In the genomic region with DNA sequence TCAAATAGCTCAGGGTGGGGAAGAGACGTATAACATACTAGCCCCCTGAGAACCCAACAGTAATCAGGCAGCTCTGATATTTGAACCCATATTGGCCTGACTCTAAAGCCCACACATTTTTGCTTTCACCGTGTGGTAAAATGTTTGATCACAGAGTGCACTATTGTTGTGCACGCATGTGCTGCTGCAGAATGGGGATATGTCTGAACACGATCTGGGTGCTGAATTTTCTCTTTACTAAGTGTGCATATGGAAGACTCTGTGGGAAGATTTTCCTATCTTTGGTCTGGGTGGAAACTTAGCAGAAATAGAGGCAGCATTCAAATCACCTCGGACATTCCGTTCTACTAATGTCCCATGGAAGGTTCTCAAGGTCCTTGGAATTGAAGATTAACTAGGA, we compare ENCODE assay signal across 33 cellular contexts.
"Had no signal": no experiment of that assay in that cellular context is flagged by ENCODE, and none has a peak within 500 bp of the region (broad histone marks: within the 10 kb centered on the region; RNA-seq: fewer than 3 reads in every experiment).

No MANE protein-coding gene starts in this region.

- FAIRE-seq: astrocyte, colon had no signal

- H3K4me3 ChIP-seq: gastroesophageal sphincter, heart right ventricle had no signal

- H3K27me3 Mint-ChIP-seq: activated B cell treated with CpG ODN at 0.5 μM for 24 hours; activated CD8-positive, alpha-beta T cell treated with anti-CD3 and anti-CD28 coated beads for 36 hours; activated naive CD8-positive, alpha-beta T cell; activated T-helper 17 cell treated with anti-CD3 and anti-CD28 coated beads, Interleukin-2, amount 50 U/mL, for 72 hours; effector memory CD8-positive, alpha-beta T cell; T-helper 17 cell had no signal

- ATAC-seq: activated CD4-positive, CD25-positive, alpha-beta regulatory T cell treated with anti-CD3 and anti-CD28 coated beads, Interleukin-2, amount 50 U/mL, for 24 hours; activated CD8-positive, alpha-beta T cell treated with anti-CD3 and anti-CD28 coated beads for 36 hours; activated T-cell treated with anti-CD3 and anti-CD28 coated beads, Interleukin-2, amount 50 U/mL, for 4 hours; activated T-helper 17 cell treated with anti-CD3 and anti-CD28 coated beads, Interleukin-2, amount 50 U/mL, for 72 hours; effector memory CD8-positive, alpha-beta T cell; gastroesophageal sphincter; heart right ventricle; T-helper 17 cell had no signal

- H3K27ac ChIP-seq: brain microvascular endothelial cell, epithelial cell of prostate, gastroesophageal sphincter, heart right ventricle, WERI-Rb-1 had no signal

- H3K36me3 Mint-ChIP-seq: activated naive CD8-positive, alpha-beta T cell had no signal

- H3K4me1 ChIP-seq: gastroesophageal sphincter, heart right ventricle had no signal

- H3K9me3 ChIP-seq: gastroesophageal sphincter had no signal

- H3K4me3 Mint-ChIP-seq: activated B cell treated with CpG ODN at 0.5 μM for 24 hours; activated CD8-positive, alpha-beta T cell treated with anti-CD3 and anti-CD28 coated beads for 36 hours; activated naive CD8-positive, alpha-beta T cell; activated T-cell treated with anti-CD3 and anti-CD28 coated beads, Interleukin-2, amount 50 U/mL, for 4 hours; activated T-helper 17 cell treated with anti-CD3 and anti-CD28 coated beads, Interleukin-2, amount 50 U/mL, for 72 hours; effector memory CD8-positive, alpha-beta T cell; T-helper 17 cell; T-helper 2 cell treated with Interferon-gamma antibody and Interleukin-4, amounts not matched to agents 5 μg/mL and 100 μg/mL, for 36 hours had no signal

- H3K27me3 ChIP-seq: brain microvascular endothelial cell, gastroesophageal sphincter, heart right ventricle had no signal

- H3K27ac Mint-ChIP-seq: activated B cell treated with CpG ODN at 0.5 μM for 24 hours; activated CD8-positive, alpha-beta T cell treated with anti-CD3 and anti-CD28 coated beads for 36 hours; activated naive CD8-positive, alpha-beta T cell; activated T-helper 17 cell treated with anti-CD3 and anti-CD28 coated beads, Interleukin-2, amount 50 U/mL, for 72 hours; effector memory CD8-positive, alpha-beta T cell; T-helper 17 cell; T-helper 2 cell treated with Interferon-gamma antibody and Interleukin-4, amounts not matched to agents 5 μg/mL and 100 μg/mL, for 36 hours had no signal

- H3K4me1 Mint-ChIP-seq: activated B cell treated with CpG ODN at 0.5 μM for 24 hours; activated T-helper 17 cell treated with anti-CD3 and anti-CD28 coated beads, Interleukin-2, amount 50 U/mL, for 72 hours; T-helper 17 cell had no signal

- H3K9me3 Mint-ChIP-seq: activated CD8-positive, alpha-beta T cell treated with anti-CD3 and anti-CD28 coated beads for 36 hours; activated T-cell treated with anti-CD3 and anti-CD28 coated beads, Interleukin-2, amount 50 U/mL, for 4 hours; T-helper 2 cell treated with Interferon-gamma antibody and Interleukin-4, amounts not matched to agents 5 μg/mL and 100 μg/mL, for 36 hours had no signal

- H3K36me3 ChIP-seq: brain microvascular endothelial cell, gastroesophageal sphincter, heart right ventricle, WERI-Rb-1 had no signal

- DNase-seq: activated B cell treated with CpG ODN at 0.5 μM for 24 hours; activated CD4-positive, alpha-beta T cell treated with anti-CD3 and anti-CD28 coated beads for 48 hours; activated CD4-positive, alpha-beta T cell treated with anti-CD3 and anti-CD28 coated beads, Interleukin-2, amount 50 U/mL, for 1 hour; activated CD4-positive, alpha-beta T cell treated with anti-CD3 and anti-CD28 coated beads, Interleukin-2, amount 50 U/mL, for 48 hours; activated CD8-positive, alpha-beta memory T cell treated with anti-CD3 and anti-CD28 coated beads for 24 hours; activated CD8-positive, alpha-beta T cell treated with anti-CD3 and anti-CD28 coated beads for 36 hours; activated effector memory CD4-positive, alpha-beta T cell treated with Interleukin-2 at 50 U/mL for 16 hours; activated gamma-delta T cell treated with Interleukin-2 at 50 U/mL for 16 hours; activated naive CD4-positive, alpha-beta T cell treated with anti-CD3 and anti-CD28 coated beads, Interleukin-2, amount 50 U/mL, for 16 hours; activated naive CD4-positive, alpha-beta T cell treated with Interleukin-2 at 50 U/mL for 16 hours; activated T-cell treated with anti-CD3 and anti-CD28 coated beads, Interleukin-2, amount 50 U/mL, for 4 hours; amniotic stem cell; anterior cingulate cortex; brain microvascular endothelial cell; caudate nucleus; cortex of kidney; dermis blood vessel endothelial cell; effector CD4-positive, alpha-beta T cell; effector memory CD8-positive, alpha-beta T cell; foreskin melanocyte; heart right ventricle; T-helper 1 cell; T-helper 17 cell; T1000; WERI-Rb-1 had no signal
